9 cellular contexts compared by ENCODE assay signal in the genomic region with DNA sequence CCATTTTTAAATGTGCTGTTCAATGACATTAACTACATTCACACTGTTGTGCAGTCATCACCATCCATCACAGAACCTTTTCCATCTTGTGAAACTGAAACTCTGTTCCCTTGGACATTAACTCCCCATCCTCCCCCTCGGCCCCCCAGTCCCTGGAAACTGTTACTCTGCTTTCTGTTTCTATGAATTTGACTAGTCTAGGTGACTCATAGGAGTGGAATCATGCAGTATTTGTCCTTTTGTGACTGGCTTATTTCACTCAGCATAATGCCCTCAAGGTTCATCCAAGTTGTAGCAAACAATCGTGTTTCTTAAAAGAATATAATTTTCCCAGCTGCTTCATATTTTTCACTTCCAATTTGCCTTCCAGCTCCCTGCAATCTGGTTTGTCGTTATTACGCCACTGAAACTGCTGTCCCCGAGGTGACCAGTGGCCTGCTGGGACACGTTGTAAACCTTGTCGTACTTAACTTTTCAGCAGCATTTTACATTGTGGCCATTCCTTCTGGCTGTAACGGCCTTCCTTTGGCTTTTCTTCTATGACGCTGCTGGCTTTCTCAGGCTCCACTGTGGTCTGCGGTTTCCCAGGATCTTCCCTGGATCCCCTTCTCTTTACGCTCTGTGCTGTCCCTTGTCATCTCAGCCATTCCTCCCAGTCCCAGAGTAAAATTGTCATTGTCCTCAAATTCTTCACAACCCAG.
A peak's percentile ranks its signal among the peaks of the same experiment; 100 is the strongest.
DNase-seq lines count a peak whose midpoint lies in the region; ATAC-seq lines count a peak whose summit lies in the region.
"Had no signal": no experiment of that assay in that cellular context is flagged by ENCODE, and none has a peak within 500 bp of the region (broad histone marks: within the 10 kb centered on the region; RNA-seq: fewer than 3 reads in every experiment).

No MANE protein-coding gene starts in this region.

- no peak overlapping the region for H3K27ac Mint-ChIP-seq in activated naive CD4-positive, alpha-beta T cell treated with anti-CD3 and anti-CD28 coated beads, Interleukin-2, amount 50 U/mL, for 72 hours
- H3K27ac Mint-ChIP-seq in activated T-helper 1 cell treated with anti-CD3 and anti-CD28 coated beads, Interleukin-12 subunit alpha, Interleukin-12 subunit beta, Interleukin-2, Interleukin-4 antibody, amounts not matched to agents 30 ng/mL and 10 ng/mL and 1 ng/mL, durations not matched to agents 14 hours and 24 hours and 36 hours, result no peak overlapping the region
- no peak overlapping the region for H3K27ac Mint-ChIP-seq in CD8-positive, alpha-beta memory T cell
- H3K27ac Mint-ChIP-seq: activated B cell treated with CpG ODN at 0.5 μM for 24 hours had no signal

- H3K4me3 Mint-ChIP-seq in activated T-helper 1 cell treated with anti-CD3 and anti-CD28 coated beads, Interleukin-12 subunit alpha, Interleukin-12 subunit beta, Interleukin-2, Interleukin-4 antibody, amounts not matched to agents 30 ng/mL and 10 ng/mL and 1 ng/mL, durations not matched to agents 14 hours and 24 hours and 36 hours, result no peak overlapping the region
- no peak overlapping the region for H3K4me3 Mint-ChIP-seq in CD8-positive, alpha-beta memory T cell
- H3K4me3 Mint-ChIP-seq: activated B cell treated with CpG ODN at 0.5 μM for 24 hours had no signal

- CTCF ChIA-PET in CD8-positive, alpha-beta memory T cell (lab: Charles Lee), result no interaction called here

- H3K9me3 Mint-ChIP-seq in activated naive CD4-positive, alpha-beta T cell treated with anti-CD3 and anti-CD28 coated beads, Interleukin-2, amount 50 U/mL, for 72 hours, result no peaks in the 10 kb centered on the region
- no peaks in the 10 kb centered on the region for H3K9me3 Mint-ChIP-seq in activated T-helper 1 cell treated with anti-CD3 and anti-CD28 coated beads, Interleukin-12 subunit alpha, Interleukin-12 subunit beta, Interleukin-2, Interleukin-4 antibody, amounts not matched to agents 30 ng/mL and 10 ng/mL and 1 ng/mL, durations not matched to agents 14 hours and 24 hours and 36 hours
- H3K9me3 Mint-ChIP-seq in CD8-positive, alpha-beta memory T cell, result no peaks in the 10 kb centered on the region
- H3K9me3 Mint-ChIP-seq: activated B cell treated with CpG ODN at 0.5 μM for 24 hours had no signal

- H3K27ac ChIP-seq in CD8-positive, alpha-beta memory T cell (ENCODE audit: low read depth, low read length), result no peak overlapping the region

- H3K4me1 Mint-ChIP-seq in activated T-helper 1 cell treated with anti-CD3 and anti-CD28 coated beads, Interleukin-12 subunit alpha, Interleukin-12 subunit beta, Interleukin-2, Interleukin-4 antibody, amounts not matched to agents 30 ng/mL and 10 ng/mL and 1 ng/mL, durations not matched to agents 14 hours and 24 hours and 36 hours (ENCODE audit: low read depth), result peaks cover 13% of the 10 kb centered on the region
- H3K4me1 Mint-ChIP-seq in CD8-positive, alpha-beta memory T cell, result peaks cover 0 to 3% (median 0%) of the 10 kb centered on the region in 3 donors
- H3K4me1 Mint-ChIP-seq: activated B cell treated with CpG ODN at 0.5 μM for 24 hours had no signal

- intact Hi-C loops in activated T-helper 1 cell treated with anti-CD3 and anti-CD28 coated beads, Interleukin-12 subunit alpha, Interleukin-12 subunit beta, Interleukin-2, Interleukin-4 antibody, amounts not matched to agents 30 ng/mL and 10 ng/mL and 1 ng/mL, durations not matched to agents 14 hours and 24 hours and 36 hours (cut with micrococcal nuclease), result loop anchor here (1.0 to 10.0 kb wide), 3 partner anchors 34 to 73 kb away; no protein-coding TSS in a partner anchor

- H3K4me1 ChIP-seq in CD8-positive, alpha-beta memory T cell (ENCODE audit: insufficient read depth, low read length), result no peaks in the 10 kb centered on the region

- H3K9me3 ChIP-seq in CD8-positive, alpha-beta memory T cell (ENCODE audit: low read length), result no peaks in the 10 kb centered on the region

- no peak overlapping the region for H3K4me3 ChIP-seq in CD8-positive, alpha-beta memory T cell (ENCODE audit: low read length)

- no peaks in the 10 kb centered on the region for H3K36me3 Mint-ChIP-seq in activated naive CD4-positive, alpha-beta T cell treated with anti-CD3 and anti-CD28 coated beads, Interleukin-2, amount 50 U/mL, for 72 hours
- peaks cover 8% of the 10 kb centered on the region for H3K36me3 Mint-ChIP-seq in activated T-helper 1 cell treated with anti-CD3 and anti-CD28 coated beads, Interleukin-12 subunit alpha, Interleukin-12 subunit beta, Interleukin-2, Interleukin-4 antibody, amounts not matched to agents 30 ng/mL and 10 ng/mL and 1 ng/mL, durations not matched to agents 14 hours and 24 hours and 36 hours (ENCODE audit: low read depth)
- peaks cover 8 to 36% (median 14%) of the 10 kb centered on the region in 3 donors for H3K36me3 Mint-ChIP-seq in CD8-positive, alpha-beta memory T cell

- peaks cover 5% of the 10 kb centered on the region for H3K36me3 ChIP-seq in CD8-positive, alpha-beta memory T cell (ENCODE audit: insufficient read depth, low read length)

- H3K27me3 ChIP-seq in CD8-positive, alpha-beta memory T cell (ENCODE audit: insufficient read depth, low read length, poor library complexity, severe bottlenecking), result no peaks in the 10 kb centered on the region

- POLR2A ChIA-PET in CD8-positive, alpha-beta memory T cell (lab: Charles Lee), result no interaction called here

- DNase-seq in HT1080 (ENCODE audit: low read depth) (peak; percentile 84), hepatic stellate cell (ENCODE audit: low spot score) (peak; percentile 69), UCSD-AML1 (lab: John Stamatoyannopoulos, UW; ENCODE audit: unreplicated experiment) (no peak)
- DNase-seq in activated naive CD4-positive, alpha-beta T cell treated with anti-CD3 and anti-CD28 coated beads, Interleukin-2, amount 50 U/mL, for 72 hours (ENCODE audit: low spot score in 2 of 2), result peak in 1 of 2 donors; percentile 36
- peak; percentile 14 to 44 for DNase-seq in stimulated activated CD4-positive, alpha-beta T cell treated with anti-CD3 and anti-CD28 coated beads, Interleukin-4, amount 100 ng/mL, for 4 hours
- DNase-seq in activated T-helper 1 cell treated with anti-CD3 and anti-CD28 coated beads, Interleukin-12 subunit alpha, Interleukin-12 subunit beta, Interleukin-2, Interleukin-4 antibody, amounts not matched to agents 30 ng/mL and 10 ng/mL and 1 ng/mL, durations not matched to agents 14 hours and 24 hours and 36 hours (ENCODE audit: low spot score), result no peak
- no peak for DNase-seq in CD8-positive, alpha-beta memory T cell
- DNase-seq: activated B cell treated with CpG ODN at 0.5 μM for 24 hours had no signal

- peak; percentile 93 to 94 for ATAC-seq in activated naive CD4-positive, alpha-beta T cell treated with anti-CD3 and anti-CD28 coated beads, Interleukin-2, amount 50 U/mL, for 72 hours
- no peak for ATAC-seq in GM18909 (IDR thresholded peaks at IDR 0.05; ENCODE audit: poor library complexity, unreplicated experiment)

- H3K27me3 Mint-ChIP-seq in activated T-helper 1 cell treated with anti-CD3 and anti-CD28 coated beads, Interleukin-12 subunit alpha, Interleukin-12 subunit beta, Interleukin-2, Interleukin-4 antibody, amounts not matched to agents 30 ng/mL and 10 ng/mL and 1 ng/mL, durations not matched to agents 14 hours and 24 hours and 36 hours (ENCODE audit: insufficient read depth), result no peaks in the 10 kb centered on the region
- H3K27me3 Mint-ChIP-seq in CD8-positive, alpha-beta memory T cell, result no peaks in the 10 kb centered on the region
- H3K27me3 Mint-ChIP-seq: activated B cell treated with CpG ODN at 0.5 μM for 24 hours had no signal

Comparison
In these comparisons a context has a peak if more than half of its experiments do, and no peak if none do; other contexts are left out.
1. DNase-seq: peak in HT1080 (single experiment), hepatic stellate cell (single experiment) and stimulated activated CD4-positive, alpha-beta T cell treated with anti-CD3 and anti-CD28 coated beads, Interleukin-4, amount 100 ng/mL, for 4 hours (2 of 2); none in activated T-helper 1 cell treated with anti-CD3 and anti-CD28 coated beads, Interleukin-12 subunit alpha, Interleukin-12 subunit beta, Interleukin-2, Interleukin-4 antibody, amounts not matched to agents 30 ng/mL and 10 ng/mL and 1 ng/mL, durations not matched to agents 14 hours and 24 hours and 36 hours (single experiment), UCSD-AML1 (single experiment) and CD8-positive, alpha-beta memory T cell (0 of 5).